Comparison of ENCODE assay signal across 11 cellular contexts in the genomic region with DNA sequence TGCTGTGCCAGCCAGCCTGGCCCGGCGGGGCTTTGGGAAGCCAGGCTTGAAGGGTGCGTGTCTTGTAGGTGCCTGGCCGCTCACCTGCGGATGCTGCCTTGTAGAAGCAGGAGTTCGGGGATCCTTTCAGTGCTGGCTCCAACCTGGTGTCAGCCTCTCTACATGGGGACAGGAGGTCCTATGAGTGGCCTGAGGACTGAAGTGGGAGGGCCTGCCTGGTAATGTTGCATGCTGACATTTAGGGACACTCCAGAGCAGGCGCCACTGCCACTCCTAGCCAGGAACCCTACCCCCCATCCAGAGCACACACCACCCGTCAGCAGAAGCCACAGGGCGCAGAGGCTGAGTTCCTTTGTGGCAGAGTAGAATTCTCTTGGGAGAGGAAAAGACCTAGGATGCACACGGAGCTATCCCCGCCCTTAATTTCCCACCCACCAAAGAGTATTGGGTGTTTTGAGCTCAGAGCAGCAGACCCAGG. TPM values are rescaled to one million over a fixed set of nuclear protein-coding genes. Genes with fewer than 3 reads are reported as not detected.
A peak's percentile ranks its signal among the peaks of the same experiment; 100 is the strongest.
DNase-seq lines count a peak whose midpoint lies in the region; ATAC-seq and TF ChIP-seq lines count a peak whose summit lies in the region.
"Had no signal": no experiment of that assay in that cellular context is flagged by ENCODE, and none has a peak within 500 bp of the region (broad histone marks: within the 10 kb centered on the region; RNA-seq: fewer than 3 reads in every experiment).

No MANE protein-coding gene starts in this region.

- H3K9me3 Mint-ChIP-seq in activated T-cell treated with anti-CD3 and anti-CD28 coated beads, Interleukin-2, amount 50 U/mL, for 72 hours, result no peaks in the 10 kb centered on the region
- no peaks in the 10 kb centered on the region for H3K9me3 Mint-ChIP-seq in activated CD8-positive, alpha-beta T cell treated with anti-CD3 and anti-CD28 coated beads, Interleukin-2, amount 10 ng/mL, durations not matched to agents 7 days and 5 days (ENCODE audit: insufficient read depth)
- H3K9me3 Mint-ChIP-seq: effector memory CD8-positive, alpha-beta T cell; stimulated activated effector memory CD8-positive, alpha-beta T cell treated with anti-CD3 and anti-CD28 coated beads, Interleukin-12 subunit alpha, Interleukin-12 subunit beta, amount 100 ng/mL, for 72 hours had no signal

- H3K27ac ChIP-seq in iPS-20b (ENCODE audit: low read length) (no peak overlapping the region), stomach (no peak overlapping the region)
- H3K27ac ChIP-seq: left lung had no signal

- intact Hi-C loops in stomach (cut with DNase I; ENCODE audit: low total_unique reads), result no loop called here

- H3K36me3 Mint-ChIP-seq in activated T-cell treated with anti-CD3 and anti-CD28 coated beads, Interleukin-2, amount 50 U/mL, for 72 hours (ENCODE audit: insufficient read depth in 2 of 2), result no peaks in the 10 kb centered on the region
- H3K36me3 Mint-ChIP-seq in activated CD8-positive, alpha-beta T cell treated with anti-CD3 and anti-CD28 coated beads, Interleukin-2, amount 10 ng/mL, durations not matched to agents 7 days and 5 days (ENCODE audit: low read depth), result no peaks in the 10 kb centered on the region
- H3K36me3 Mint-ChIP-seq: stimulated activated effector memory CD8-positive, alpha-beta T cell treated with anti-CD3 and anti-CD28 coated beads, Interleukin-12 subunit alpha, Interleukin-12 subunit beta, amount 100 ng/mL, for 72 hours had no signal

- no peaks in the 10 kb centered on the region for H3K36me3 ChIP-seq in iPS-20b (ENCODE audit: insufficient read depth, low read depth, low read length)
- H3K36me3 ChIP-seq in stomach, result peaks cover 0 to 8% (median 3%) of the 10 kb centered on the region in 4 donors
- H3K36me3 ChIP-seq: left lung had no signal

- DNase-seq in activated T-cell treated with anti-CD3 and anti-CD28 coated beads, Interleukin-2, amount 50 U/mL, for 72 hours, result no peak
- DNase-seq in activated T-cell treated with anti-CD3 and anti-CD28 coated beads for 4 hours (no peak), T47D (ENCODE audit: low read depth in 1 of 2, low spot score in 1 of 2) (peak; percentile 11 to 13), stomach (no peak), NCI-H128 (lab: John Stamatoyannopoulos, UW; ENCODE audit: unreplicated experiment) (no peak)
- no peak for DNase-seq in activated CD8-positive, alpha-beta T cell treated with anti-CD3 and anti-CD28 coated beads, Interleukin-2, amount 10 ng/mL, durations not matched to agents 7 days and 5 days
- DNase-seq: effector memory CD8-positive, alpha-beta T cell; left lung had no signal

- no peak for ATAC-seq in activated T-cell treated with anti-CD3 and anti-CD28 coated beads, Interleukin-2, amount 50 U/mL, for 72 hours (replicated peaks in 1 of 2)
- no peak for ATAC-seq in HG02610 (IDR thresholded peaks at IDR 0.05; ENCODE audit: unreplicated experiment)
- ATAC-seq in activated CD8-positive, alpha-beta T cell treated with anti-CD3 and anti-CD28 coated beads, Interleukin-2, amount 10 ng/mL, durations not matched to agents 7 days and 5 days, result no peak
- ATAC-seq: effector memory CD8-positive, alpha-beta T cell; stimulated activated effector memory CD8-positive, alpha-beta T cell treated with anti-CD3 and anti-CD28 coated beads, Interleukin-12 subunit alpha, Interleukin-12 subunit beta, amount 100 ng/mL, for 72 hours had no signal

- 47 to 62% (median 55%) methylated on average over 7 to 11 of the region's 11 CpGs for WGBS in stomach, 5 donors

- H3K9me3 ChIP-seq in iPS-20b (ENCODE audit: insufficient read depth, low read depth, low read length) (no peaks in the 10 kb centered on the region), stomach (no peaks in the 10 kb centered on the region)
- H3K9me3 ChIP-seq: left lung had no signal

- no peak for TF ChIP-seq CTCF in stomach (IDR thresholded peaks at IDR 0.05)

- H3K27me3 Mint-ChIP-seq in activated T-cell treated with anti-CD3 and anti-CD28 coated beads, Interleukin-2, amount 50 U/mL, for 72 hours (ENCODE audit: low read depth), result peaks cover 42% of the 10 kb centered on the region
- peaks cover 31% of the 10 kb centered on the region for H3K27me3 Mint-ChIP-seq in activated CD8-positive, alpha-beta T cell treated with anti-CD3 and anti-CD28 coated beads, Interleukin-2, amount 10 ng/mL, durations not matched to agents 7 days and 5 days (ENCODE audit: low read depth)

- H3K4me3 ChIP-seq in iPS-20b (ENCODE audit: low read length) (peak overlapping the region; percentile 64), stomach (peak overlapping the region; percentile 17 to 57 (median 48))

- no peak overlapping the region for H3K27ac Mint-ChIP-seq in activated T-cell treated with anti-CD3 and anti-CD28 coated beads, Interleukin-2, amount 50 U/mL, for 72 hours
- H3K27ac Mint-ChIP-seq in activated CD8-positive, alpha-beta T cell treated with anti-CD3 and anti-CD28 coated beads, Interleukin-2, amount 10 ng/mL, durations not matched to agents 7 days and 5 days, result no peak overlapping the region
- H3K27ac Mint-ChIP-seq: effector memory CD8-positive, alpha-beta T cell; stimulated activated effector memory CD8-positive, alpha-beta T cell treated with anti-CD3 and anti-CD28 coated beads, Interleukin-12 subunit alpha, Interleukin-12 subunit beta, amount 100 ng/mL, for 72 hours had no signal

- no peaks in the 10 kb centered on the region for H3K4me1 Mint-ChIP-seq in activated T-cell treated with anti-CD3 and anti-CD28 coated beads, Interleukin-2, amount 50 U/mL, for 72 hours (ENCODE audit: low read depth)
- peaks cover 2% of the 10 kb centered on the region for H3K4me1 Mint-ChIP-seq in activated CD8-positive, alpha-beta T cell treated with anti-CD3 and anti-CD28 coated beads, Interleukin-2, amount 10 ng/mL, durations not matched to agents 7 days and 5 days (ENCODE audit: low read depth)
- H3K4me1 Mint-ChIP-seq: stimulated activated effector memory CD8-positive, alpha-beta T cell treated with anti-CD3 and anti-CD28 coated beads, Interleukin-12 subunit alpha, Interleukin-12 subunit beta, amount 100 ng/mL, for 72 hours had no signal

- TF ChIP-seq EP300 in stomach (IDR thresholded peaks at IDR 0.05), result no peak

- H3K9ac ChIP-seq in iPS-20b (ENCODE audit: low read depth, low read length), result no peak overlapping the region; the same call in 1 of the 2 replicates

- POLR2A ChIA-PET in activated CD8-positive, alpha-beta T cell treated with anti-CD3 and anti-CD28 coated beads, Interleukin-2, amount 10 ng/mL, durations not matched to agents 7 days and 5 days (lab: Charles Lee), result no interaction called here

- peaks cover 59% of the 10 kb centered on the region for H3K27me3 ChIP-seq in iPS-20b (ENCODE audit: insufficient read depth, low read length)
- H3K27me3 ChIP-seq in stomach, result peaks cover 0 to 47% (median 13%) of the 10 kb centered on the region in 3 donors

- no peak for TF ChIP-seq POLR2A in stomach (IDR thresholded peaks at IDR 0.05)

- peak overlapping the region; percentile 29 to 66 for H3K4me3 Mint-ChIP-seq in activated T-cell treated with anti-CD3 and anti-CD28 coated beads, Interleukin-2, amount 50 U/mL, for 72 hours
- H3K4me3 Mint-ChIP-seq in activated CD8-positive, alpha-beta T cell treated with anti-CD3 and anti-CD28 coated beads, Interleukin-2, amount 10 ng/mL, durations not matched to agents 7 days and 5 days, result no peak overlapping the region
- H3K4me3 Mint-ChIP-seq: effector memory CD8-positive, alpha-beta T cell; stimulated activated effector memory CD8-positive, alpha-beta T cell treated with anti-CD3 and anti-CD28 coated beads, Interleukin-12 subunit alpha, Interleukin-12 subunit beta, amount 100 ng/mL, for 72 hours had no signal

- in situ Hi-C loops in T47D (cut with HindIII; ENCODE audit: low pct_unique_long_range_greater_than_20kb, low sequenced_read_pairs), result no loop called here

- H3K4me1 ChIP-seq in iPS-20b (ENCODE audit: insufficient read depth, low read length), result peaks cover 3% of the 10 kb centered on the region; the same call in 1 of the 2 replicates
- peaks cover 16 to 27% (median 22%) of the 10 kb centered on the region in 4 donors for H3K4me1 ChIP-seq in stomach

- CTCF ChIA-PET in activated CD8-positive, alpha-beta T cell treated with anti-CD3 and anti-CD28 coated beads, Interleukin-2, amount 10 ng/mL, durations not matched to agents 7 days and 5 days (lab: Charles Lee), result no interaction called here

RNA-seq across cellular contexts. Expression of a gene that starts 0.6 kb away (rescaled TPM):
- not detected for total RNA-seq in activated T-cell treated with anti-CD3 and anti-CD28 coated beads, Interleukin-2, amount 50 U/mL, for 72 hours
- total RNA-seq in stomach, result 1 to 10 TPM in 2 of 5 donors, not detected in 3; 2.6 to 4.4 TPM
- 1 to 10 TPM in 2 of 3 donors, under 1 TPM in 1; 0.18 to 1.2 (median 1.1) TPM for polyA plus RNA-seq in stomach
- total RNA-seq in activated CD8-positive, alpha-beta T cell treated with anti-CD3 and anti-CD28 coated beads, Interleukin-2, amount 10 ng/mL, durations not matched to agents 7 days and 5 days, result not detected

Comparison
In these comparisons a context has a peak if more than half of its experiments do, and no peak if none do; other contexts are left out.
1. DNase-seq: peak in T47D (2 of 2); none in activated T-cell treated with anti-CD3 and anti-CD28 coated beads, Interleukin-2, amount 50 U/mL, for 72 hours (0 of 2), activated T-cell treated with anti-CD3 and anti-CD28 coated beads for 4 hours (single experiment), stomach (single experiment), NCI-H128 (single experiment) and activated CD8-positive, alpha-beta T cell treated with anti-CD3 and anti-CD28 coated beads, Interleukin-2, amount 10 ng/mL, durations not matched to agents 7 days and 5 days (single experiment).